In genomic region chr20:63177785-63178444, GRCh38 we compare ENCODE assay signal across 13 cellular contexts. TPM values are rescaled to one million over a fixed set of nuclear protein-coding genes. Genes with fewer than 3 reads are reported as not detected.
DNase-seq lines count a peak whose midpoint lies in the region; ATAC-seq and TF ChIP-seq lines count a peak whose summit lies in the region.
"Had no signal": no experiment of that assay in that cellular context is flagged by ENCODE, and none has a peak within 500 bp of the region (broad histone marks: within the 10 kb centered on the region; RNA-seq: fewer than 3 reads in every experiment).

No MANE protein-coding gene starts in this region.

- intact Hi-C loops in CD8-positive, alpha-beta T cell (cut with DNase I, micrococcal nuclease): loop anchor here in 1 of 2 experiments (2.0 kb wide), 1 partner anchor 39 kb away; the partner anchor contains the start of gene YTHDF1
- intact Hi-C loops in ascending aorta (cut with DNase I): loop anchor here (2.0 kb wide), 1 partner anchor 121 kb away; no protein-coding TSS in a partner anchor

- no peaks in the 10 kb centered on the region for H3K9me3 Mint-ChIP-seq in CD8-positive, alpha-beta T cell
- H3K9me3 Mint-ChIP-seq in effector memory CD8-positive, alpha-beta T cell: no peaks in the 10 kb centered on the region
- H3K9me3 Mint-ChIP-seq in nephron progenitor cell: no peaks in the 10 kb centered on the region

- H3K27me3 ChIP-seq in CD8-positive, alpha-beta T cell (ENCODE audit: insufficient read depth, low read length): peaks cover 17% of the 10 kb centered on the region
- H3K27me3 ChIP-seq in HUES48 (ENCODE audit: control insufficient read depth, insufficient read depth, low read length) (peaks cover 62% of the 10 kb centered on the region), ascending aorta (peaks cover 53% of the 10 kb centered on the region)

- H3K36me3 ChIP-seq in CD8-positive, alpha-beta T cell (ENCODE audit: insufficient read depth, low read length): no peaks in the 10 kb centered on the region
- no peaks in the 10 kb centered on the region for H3K36me3 ChIP-seq in HUES48 (ENCODE audit: control insufficient read depth, insufficient read depth, low read length)
- H3K36me3 ChIP-seq in ascending aorta: no peaks in the 10 kb centered on the region

- no peaks in the 10 kb centered on the region for H3K36me3 Mint-ChIP-seq in CD8-positive, alpha-beta T cell
- H3K36me3 Mint-ChIP-seq in effector memory CD8-positive, alpha-beta T cell (ENCODE audit: insufficient read depth): peaks cover 21% of the 10 kb centered on the region
- no peaks in the 10 kb centered on the region for H3K36me3 Mint-ChIP-seq in nephron progenitor cell (ENCODE audit: low read depth)

- no peak for DNase-seq in CD8-positive, alpha-beta T cell
- DNase-seq in effector memory CD8-positive, alpha-beta T cell: no peak
- DNase-seq in nephron progenitor cell: peak; percentile 28
- no peak for DNase-seq in ascending aorta (ENCODE audit: low spot score in 2 of 2)
- no peak for DNase-seq in central memory CD4-positive, alpha-beta T cell
- DNase-seq in NCI-H1105 (lab: John Stamatoyannopoulos, UW): no peak
- DNase-seq: activated gamma-delta T cell treated with Interleukin-2 at 50 U/mL for 16 hours, DMS79, GOT3 had no signal

- POLR2A ChIA-PET in CD8-positive, alpha-beta T cell (lab: Charles Lee): no interaction called here

- CTCF ChIA-PET in CD8-positive, alpha-beta T cell (lab: Charles Lee): interaction anchor here (0.9 to 1.2 kb wide), 2 partner anchors 45 to 122 kb away, joined by 3 to 4 read pairs; no protein-coding TSS in a partner anchor

- H3K9me3 ChIP-seq in CD8-positive, alpha-beta T cell (ENCODE audit: low read length): no peaks in the 10 kb centered on the region
- H3K9me3 ChIP-seq in HUES48 (ENCODE audit: control insufficient read depth, insufficient read depth, low read length) (no peaks in the 10 kb centered on the region), ascending aorta (no peaks in the 10 kb centered on the region)

- H3K4me3 Mint-ChIP-seq in CD8-positive, alpha-beta T cell: peak overlapping the region; percentile 58
- peak overlapping the region; percentile 50 to 62 for H3K4me3 Mint-ChIP-seq in effector memory CD8-positive, alpha-beta T cell
- peak overlapping the region; percentile 59 for H3K4me3 Mint-ChIP-seq in nephron progenitor cell

- peak overlapping the region; percentile 40; the same call in 1 of the 2 replicates for H3K9ac ChIP-seq in HUES48 (ENCODE audit: low read depth, low read length)

- no peak overlapping the region for H3K27ac Mint-ChIP-seq in CD8-positive, alpha-beta T cell
- no peak overlapping the region for H3K27ac Mint-ChIP-seq in effector memory CD8-positive, alpha-beta T cell
- H3K27ac Mint-ChIP-seq in nephron progenitor cell: no peak overlapping the region

- no peak for ATAC-seq in CD8-positive, alpha-beta T cell
- no peak for ATAC-seq in effector memory CD8-positive, alpha-beta T cell (replicated peaks)
- no peak for ATAC-seq in GM19397 (IDR thresholded peaks at IDR 0.05; ENCODE audit: unreplicated experiment)
- ATAC-seq: left lobe of liver had no signal

- H3K27me3 Mint-ChIP-seq in CD8-positive, alpha-beta T cell (ENCODE audit: low read depth): peaks cover 32% of the 10 kb centered on the region
- H3K27me3 Mint-ChIP-seq in effector memory CD8-positive, alpha-beta T cell: peaks cover 44 to 88% of the 10 kb centered on the region in 2 donors
- peaks cover 81% of the 10 kb centered on the region for H3K27me3 Mint-ChIP-seq in nephron progenitor cell (ENCODE audit: low read depth, poor library complexity)

- no peak for TF ChIP-seq CTCF in CD8-positive, alpha-beta T cell (IDR thresholded peaks at IDR 0.05)
- no peak for TF ChIP-seq CTCF in nephron progenitor cell (IDR thresholded peaks at IDR 0.05)
- no peak for TF ChIP-seq CTCF in ascending aorta (IDR thresholded peaks at IDR 0.05)

- peaks cover 12% of the 10 kb centered on the region for H3K4me1 Mint-ChIP-seq in CD8-positive, alpha-beta T cell (ENCODE audit: low read depth)
- H3K4me1 Mint-ChIP-seq in effector memory CD8-positive, alpha-beta T cell (ENCODE audit: low read depth in 2 of 2): peaks cover 4 to 17% of the 10 kb centered on the region in 2 donors
- peaks cover 18% of the 10 kb centered on the region for H3K4me1 Mint-ChIP-seq in nephron progenitor cell

- H3K4me1 ChIP-seq in CD8-positive, alpha-beta T cell (ENCODE audit: insufficient read depth, low read length): peaks cover 18% of the 10 kb centered on the region
- H3K4me1 ChIP-seq in HUES48 (ENCODE audit: control insufficient read depth, insufficient read depth, low read length): peaks cover 17% of the 10 kb centered on the region; the same call in 1 of the 2 replicates
- H3K4me1 ChIP-seq in ascending aorta: peaks cover 6 to 13% of the 10 kb centered on the region in 2 donors

- no peak overlapping the region for H3K27ac ChIP-seq in CD8-positive, alpha-beta T cell (ENCODE audit: low read depth, low read length)
- H3K27ac ChIP-seq in HUES48 (ENCODE audit: low read depth, low read length): peak overlapping the region; percentile 8
- H3K27ac ChIP-seq in ascending aorta: no peak overlapping the region

- no peak overlapping the region for H3K4me3 ChIP-seq in CD8-positive, alpha-beta T cell (ENCODE audit: low read depth, low read length)
- H3K4me3 ChIP-seq in HUES48 (ENCODE audit: low read depth, low read length) (peak overlapping the region; percentile 66), ascending aorta (peak overlapping the region in 1 of 2 donors; percentile 43)

RNA-seq across cellular contexts. Expression of gene YTHDF1, which starts 38.0 kb away (rescaled TPM):
- total RNA-seq in CD8-positive, alpha-beta T cell: 10 to 100 TPM; 44.8 to 45.7 TPM
- 14.2 TPM for total RNA-seq in ascending aorta

RNA-seq across cellular contexts. Expression of gene BIRC7, which starts 57.8 kb away (rescaled TPM):
- 1 to 10 TPM; 2.0 to 2.1 TPM for total RNA-seq in CD8-positive, alpha-beta T cell
- total RNA-seq in ascending aorta: not detected
- total RNA-seq: left lobe of liver, skeletal muscle tissue had no signal
